14 cellular contexts compared by ENCODE assay signal in genomic region chr21:37032877-37033471, GRCh38. TPM values are rescaled to one million over a fixed set of nuclear protein-coding genes. Genes with fewer than 3 reads are reported as not detected.
DNase-seq lines count a peak whose midpoint lies in the region; ATAC-seq, FAIRE-seq and TF ChIP-seq lines count a peak whose summit lies in the region.
"Had no signal": no experiment of that assay in that cellular context is flagged by ENCODE, and none has a peak within 500 bp of the region (broad histone marks: within the 10 kb centered on the region; RNA-seq: fewer than 3 reads in every experiment).

No MANE protein-coding gene starts in this region.

- TF ChIP-seq POLR2A in breast epithelium (IDR thresholded peaks at IDR 0.05), result no peak

- POLR2A ChIA-PET in MCF 10A (lab: Yijun Ruan, JAX), result interaction anchor here (0.6 kb wide), 1 partner anchor 83 kb away, joined by 3 read pairs; no protein-coding TSS in a partner anchor

- H3K9me3 Mint-ChIP-seq in MCF 10A (ENCODE audit: unreplicated experiment), result no peaks in the 10 kb centered on the region
- H3K9me3 Mint-ChIP-seq: naive B cell had no signal

- H3K36me3 Mint-ChIP-seq in MCF 10A (ENCODE audit: insufficient read depth, unreplicated experiment), result no peaks in the 10 kb centered on the region
- H3K36me3 Mint-ChIP-seq: naive B cell had no signal

- peaks cover 9% of the 10 kb centered on the region for H3K4me1 Mint-ChIP-seq in MCF 10A (ENCODE audit: insufficient read depth, unreplicated experiment)
- H3K4me1 Mint-ChIP-seq: naive B cell had no signal

- H3K27ac Mint-ChIP-seq in MCF 10A (ENCODE audit: low read depth, unreplicated experiment), result no peak overlapping the region

- H3K4me1 ChIP-seq in breast epithelium, result no peaks in the 10 kb centered on the region
- H3K4me1 ChIP-seq: heart left ventricle, upper lobe of left lung had no signal

- DNase-seq in MCF 10A (ENCODE audit: unreplicated experiment) (peak; percentile 63), breast epithelium (ENCODE audit: low spot score in 2 of 2) (no peak), fibroblast of the conjunctiva (ENCODE audit: low read depth) (peak; percentile 20), urothelium cell line (ENCODE audit: low spot score) (peak; percentile 24), GM10266 (ENCODE audit: extremely low spot score) (no peak), CD1c-positive myeloid dendritic cell (ENCODE audit: extremely low spot score) (no peak)
- DNase-seq: heart left ventricle, naive B cell, RPMI8226, upper lobe of left lung had no signal

- CTCF ChIA-PET in MCF 10A (lab: Yijun Ruan, JAX), result interaction anchor here (0.5 to 0.6 kb wide), 2 partner anchors 27 to 60 kb away, joined by 3 to 5 read pairs; no protein-coding TSS in a partner anchor

- TF ChIP-seq CTCF in MCF 10A (IDR thresholded peaks at IDR 0.05; ENCODE audit: unreplicated experiment) (no peak), breast epithelium (IDR thresholded peaks at IDR 0.05) (no peak), GM10266 (IDR thresholded peaks at IDR 0.05; ENCODE audit: control insufficient read depth, insufficient read depth, low read depth, missing control alignments) (no peak)

- no peak overlapping the region for H3K27ac ChIP-seq in breast epithelium
- H3K27ac ChIP-seq: BLaER1 treated with 17β-estradiol and CSF1 and Interleukin-3, amounts not matched to agents 10 nM and 100 nM; heart left ventricle; upper lobe of left lung had no signal

- H3K4me3 ChIP-seq in breast epithelium, result no peak overlapping the region
- H3K4me3 ChIP-seq: BLaER1 treated with 17β-estradiol and CSF1 and Interleukin-3, amounts not matched to agents 10 nM and 100 nM; GM12878; heart left ventricle; upper lobe of left lung had no signal

- no peaks in the 10 kb centered on the region for H3K36me3 ChIP-seq in breast epithelium
- H3K36me3 ChIP-seq: BLaER1 treated with 17β-estradiol and CSF1 and Interleukin-3, amounts not matched to agents 10 nM and 100 nM; heart left ventricle; upper lobe of left lung had no signal

- intact Hi-C loops in MCF 10A (cut with micrococcal nuclease) (no loop called here), breast epithelium (cut with DNase I; ENCODE audit: low total_unique reads) (no loop called here)

- H3K27me3 ChIP-seq in breast epithelium, result no peaks in the 10 kb centered on the region
- H3K27me3 ChIP-seq: BLaER1 treated with 17β-estradiol and CSF1 and Interleukin-3, amounts not matched to agents 10 nM and 100 nM; upper lobe of left lung had no signal

- no peak overlapping the region for H3K4me3 Mint-ChIP-seq in MCF 10A (ENCODE audit: unreplicated experiment)

- no TSS peak for BruUV-seq in MCF 10A (replicated peaks; lab: Mats Ljungman, UMichigan)

- no peaks in the 10 kb centered on the region for H3K27me3 Mint-ChIP-seq in MCF 10A (ENCODE audit: insufficient read depth, unreplicated experiment)

- H3K9me3 ChIP-seq in breast epithelium, result no peaks in the 10 kb centered on the region
- H3K9me3 ChIP-seq: BLaER1 treated with 17β-estradiol and CSF1 and Interleukin-3, amounts not matched to agents 10 nM and 100 nM; heart left ventricle; upper lobe of left lung had no signal

- FAIRE-seq in urothelium cell line (lab: Jason Lieb, UNC), result no peak
- FAIRE-seq: GM12878 had no signal

- ATAC-seq in SK-N-SH treated with all-trans-retinoic acid at 6 μM for 48 hours, result peak; percentile 94
- no peak for ATAC-seq in HG03097 (IDR thresholded peaks at IDR 0.05; ENCODE audit: low FRiP score, unreplicated experiment)
- ATAC-seq: GM12878, heart left ventricle had no signal

TF ChIP-seq in SK-N-SH treated with all-trans-retinoic acid at 6 μM for 48 hours, 23 proteins besides CTCF, POLR2A, EP300 and RAD21:
- TF ChIP-seq PPARA (CRISPR knock-in tag; IDR thresholded peaks at IDR 0.05; ENCODE audit: borderline replicate concordance), result no peak
- TF ChIP-seq ZNF565 (CRISPR knock-in tag; conservative IDR thresholded peaks at IDR 0.05; ENCODE audit: low read depth), result no peak
- no peak for TF ChIP-seq SNAI2 (CRISPR knock-in tag; IDR thresholded peaks at IDR 0.05)
- no peak for TF ChIP-seq CREB5 (CRISPR knock-in tag; IDR thresholded peaks at IDR 0.05; ENCODE audit: low read depth)
- TF ChIP-seq ZC3H10 (CRISPR knock-in tag; IDR thresholded peaks at IDR 0.05), result no peak
- TF ChIP-seq BACH2 (CRISPR knock-in tag; IDR thresholded peaks at IDR 0.05; ENCODE audit: borderline replicate concordance), result no peak
- peak; percentile 34 for TF ChIP-seq ISL1 (CRISPR knock-in tag; IDR thresholded peaks at IDR 0.05)
- no peak for TF ChIP-seq ZFP30 (CRISPR knock-in tag; IDR thresholded peaks at IDR 0.05)
- no peak for TF ChIP-seq CSRNP3 (CRISPR knock-in tag; IDR thresholded peaks at IDR 0.05)
- TF ChIP-seq ZFP3 (CRISPR knock-in tag; IDR thresholded peaks at IDR 0.05), result no peak
- TF ChIP-seq POU6F1 (CRISPR knock-in tag; IDR thresholded peaks at IDR 0.05; ENCODE audit: borderline replicate concordance, low read depth), result no peak
- no peak for TF ChIP-seq PATZ1 (CRISPR knock-in tag; IDR thresholded peaks at IDR 0.05; ENCODE audit: borderline replicate concordance)
- TF ChIP-seq GLIS3 (CRISPR knock-in tag; IDR thresholded peaks at IDR 0.05), result no peak
- TF ChIP-seq TOX (CRISPR knock-in tag; IDR thresholded peaks at IDR 0.05; ENCODE audit: borderline replicate concordance), result 0 out of 2 replicates have a peak, but pooled peaks have one; percentile 23

RNA-seq across cellular contexts. Expression of gene RIPPLY3, which starts 26.5 kb away (rescaled TPM):
- total RNA-seq in MCF 10A (2022) (not detected in 2 replicates), breast epithelium (under 1 TPM in 2 of 3 donors, not detected in 1; 0.16 to 0.44 TPM)
- total RNA-seq: GM12878, heart left ventricle had no signal

RNA-seq across cellular contexts. Expression of gene PIGP, which starts 39.9 kb away (rescaled TPM):
- total RNA-seq in MCF 10A (2022) (25.1 and 29.8 TPM in 2 replicates), breast epithelium (10 to 100 TPM; 14.7 to 29.6 (median 25.5) TPM)

RNA-seq across cellular contexts. Expression of gene TTC3, which starts 40.1 kb away (rescaled TPM):
- total RNA-seq in MCF 10A (2022) (74.4 and 84.4 TPM in 2 replicates), breast epithelium (100 to 1,000 TPM; 179 to 269 (median 249) TPM)

Comparison
In these comparisons a context has a peak if more than half of its experiments do, and no peak if none do; other contexts are left out.
1. DNase-seq: peak in MCF 10A (single experiment), fibroblast of the conjunctiva (single experiment) and urothelium cell line (single experiment); none in breast epithelium (0 of 2), GM10266 (single experiment) and CD1c-positive myeloid dendritic cell (single experiment).